24 cellular contexts compared by ENCODE assay signal in the genomic region with DNA sequence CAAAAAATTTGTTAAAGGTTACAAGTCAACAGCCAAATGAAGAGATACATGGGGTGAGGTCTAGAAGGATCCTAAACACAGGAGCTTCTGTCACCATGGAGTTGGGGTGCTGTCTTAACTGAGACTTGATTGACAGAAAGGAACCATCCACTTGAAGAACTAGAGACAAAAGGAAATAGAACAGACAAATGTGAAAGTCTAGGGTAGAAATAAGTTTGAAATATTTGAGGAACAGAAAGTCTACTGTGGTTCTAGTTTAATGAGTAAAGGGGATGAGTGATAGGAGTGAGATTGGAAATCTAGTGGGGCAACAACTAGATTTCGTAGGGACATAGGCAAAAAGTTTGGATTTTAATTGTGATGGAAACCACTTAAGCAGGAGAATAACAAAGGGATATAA.
"Had no signal": no experiment of that assay in that cellular context is flagged by ENCODE, and none has a peak within 500 bp of the region (broad histone marks: within the 10 kb centered on the region; RNA-seq: fewer than 3 reads in every experiment).

No MANE protein-coding gene starts in this region.

- H3K36me3 ChIP-seq: colonic mucosa, right atrium auricular region had no signal

- H3K4me3 Mint-ChIP-seq: activated CD4-positive, alpha-beta T cell treated with anti-CD3 and anti-CD28 coated beads, Interleukin-2, amount 10 ng/mL, durations not matched to agents 7 days and 5 days; activated naive CD4-positive, alpha-beta T cell treated with anti-CD3 and anti-CD28 coated beads for 36 hours; activated naive CD8-positive, alpha-beta T cell treated with anti-CD3 and anti-CD28 coated beads, Interleukin-2, amount 10 ng/mL, durations not matched to agents 7 days and 5 days; activated T-cell treated with anti-CD3 and anti-CD28 coated beads, Interleukin-2, amount 50 U/mL, for 24 hours; effector memory CD8-positive, alpha-beta T cell; natural killer cell treated with Interleukin-12 subunit alpha and Interleukin-12 subunit beta and Interleukin-15 and Interleukin-18, amount 100 ng/mL, for 72 hours; stimulated activated effector memory CD8-positive, alpha-beta T cell treated with anti-CD3 and anti-CD28 coated beads, Interleukin-12 subunit alpha, Interleukin-12 subunit beta, amount 100 ng/mL, for 72 hours had no signal

- DNase-seq: activated CD4-positive, alpha-beta T cell treated with anti-CD3 and anti-CD28 coated beads, Interleukin-2, amount 10 ng/mL, durations not matched to agents 7 days and 5 days; activated CD4-positive, CD25-positive, alpha-beta regulatory T cell treated with anti-CD3 and anti-CD28 coated beads, Interleukin-2, amount 50 U/mL, for 72 hours; activated naive CD4-positive, alpha-beta T cell treated with anti-CD3 and anti-CD28 coated beads for 36 hours; activated naive CD8-positive, alpha-beta T cell treated with anti-CD3 and anti-CD28 coated beads, Interleukin-2, amount 10 ng/mL, durations not matched to agents 7 days and 5 days; activated T-cell treated with anti-CD3 and anti-CD28 coated beads, Interleukin-2, amount 50 U/mL, for 24 hours; amniotic stem cell; colonic mucosa; dorsolateral prefrontal cortex; effector memory CD8-positive, alpha-beta T cell; foreskin melanocyte; left ventricle myocardium superior; midbrain; pancreas; psoas muscle; stimulated activated CD4-positive, alpha-beta T cell treated with anti-CD3 and anti-CD28 coated beads, Interleukin-12 subunit alpha, Interleukin-12 subunit beta, amount 100 ng/mL, for 4 hours; stomach had no signal

- H3K27ac Mint-ChIP-seq: activated CD4-positive, alpha-beta T cell treated with anti-CD3 and anti-CD28 coated beads, Interleukin-2, amount 10 ng/mL, durations not matched to agents 7 days and 5 days; activated naive CD4-positive, alpha-beta T cell treated with anti-CD3 and anti-CD28 coated beads for 36 hours; activated naive CD8-positive, alpha-beta T cell treated with anti-CD3 and anti-CD28 coated beads, Interleukin-2, amount 10 ng/mL, durations not matched to agents 7 days and 5 days; activated T-cell treated with anti-CD3 and anti-CD28 coated beads, Interleukin-2, amount 50 U/mL, for 24 hours; effector memory CD8-positive, alpha-beta T cell; natural killer cell treated with Interleukin-12 subunit alpha and Interleukin-12 subunit beta and Interleukin-15 and Interleukin-18, amount 100 ng/mL, for 72 hours; stimulated activated effector memory CD8-positive, alpha-beta T cell treated with anti-CD3 and anti-CD28 coated beads, Interleukin-12 subunit alpha, Interleukin-12 subunit beta, amount 100 ng/mL, for 72 hours had no signal

- ATAC-seq: effector memory CD8-positive, alpha-beta T cell; esophagus mucosa; left ventricle myocardium superior; natural killer cell treated with Interleukin-12 subunit alpha and Interleukin-12 subunit beta and Interleukin-15 and Interleukin-18, amount 100 ng/mL, for 72 hours; pancreas; psoas muscle; stimulated activated effector memory CD8-positive, alpha-beta T cell treated with anti-CD3 and anti-CD28 coated beads, Interleukin-12 subunit alpha, Interleukin-12 subunit beta, amount 100 ng/mL, for 72 hours had no signal

- H3K27me3 Mint-ChIP-seq: activated CD4-positive, alpha-beta T cell treated with anti-CD3 and anti-CD28 coated beads, Interleukin-2, amount 10 ng/mL, durations not matched to agents 7 days and 5 days; activated naive CD8-positive, alpha-beta T cell treated with anti-CD3 and anti-CD28 coated beads, Interleukin-2, amount 10 ng/mL, durations not matched to agents 7 days and 5 days; activated T-cell treated with anti-CD3 and anti-CD28 coated beads, Interleukin-2, amount 50 U/mL, for 24 hours; effector memory CD8-positive, alpha-beta T cell; natural killer cell treated with Interleukin-12 subunit alpha and Interleukin-12 subunit beta and Interleukin-15 and Interleukin-18, amount 100 ng/mL, for 72 hours had no signal

- H3K9me3 Mint-ChIP-seq: activated CD4-positive, alpha-beta T cell treated with anti-CD3 and anti-CD28 coated beads, Interleukin-2, amount 10 ng/mL, durations not matched to agents 7 days and 5 days; activated naive CD4-positive, alpha-beta T cell treated with anti-CD3 and anti-CD28 coated beads for 36 hours; activated naive CD8-positive, alpha-beta T cell treated with anti-CD3 and anti-CD28 coated beads, Interleukin-2, amount 10 ng/mL, durations not matched to agents 7 days and 5 days; activated T-cell treated with anti-CD3 and anti-CD28 coated beads, Interleukin-2, amount 50 U/mL, for 24 hours; effector memory CD8-positive, alpha-beta T cell; natural killer cell treated with Interleukin-12 subunit alpha and Interleukin-12 subunit beta and Interleukin-15 and Interleukin-18, amount 100 ng/mL, for 72 hours; stimulated activated effector memory CD8-positive, alpha-beta T cell treated with anti-CD3 and anti-CD28 coated beads, Interleukin-12 subunit alpha, Interleukin-12 subunit beta, amount 100 ng/mL, for 72 hours had no signal

- H3K4me1 ChIP-seq: colonic mucosa, pancreas, psoas muscle, right atrium auricular region, stomach, tibial nerve had no signal

- H3K27me3 ChIP-seq: colonic mucosa, dorsolateral prefrontal cortex, neutrophil, pancreas, right atrium auricular region, stomach, suprapubic skin, tibial nerve had no signal

- H3K9me3 ChIP-seq: colonic mucosa, neutrophil, pancreas, psoas muscle, right atrium auricular region, stomach, suprapubic skin, tibial nerve had no signal

- H3K4me1 Mint-ChIP-seq: stimulated activated effector memory CD8-positive, alpha-beta T cell treated with anti-CD3 and anti-CD28 coated beads, Interleukin-12 subunit alpha, Interleukin-12 subunit beta, amount 100 ng/mL, for 72 hours had no signal

- H3K4me3 ChIP-seq: colonic mucosa, dorsolateral prefrontal cortex, pancreas, psoas muscle, right atrium auricular region, stomach, suprapubic skin, tibial nerve had no signal

- H3K27ac ChIP-seq: colonic mucosa, dorsolateral prefrontal cortex, neutrophil, pancreas, psoas muscle, right atrium auricular region, stomach, suprapubic skin, tibial nerve, VCaP had no signal
